ENCODE assay signal across 16 cellular contexts in the genomic region with DNA sequence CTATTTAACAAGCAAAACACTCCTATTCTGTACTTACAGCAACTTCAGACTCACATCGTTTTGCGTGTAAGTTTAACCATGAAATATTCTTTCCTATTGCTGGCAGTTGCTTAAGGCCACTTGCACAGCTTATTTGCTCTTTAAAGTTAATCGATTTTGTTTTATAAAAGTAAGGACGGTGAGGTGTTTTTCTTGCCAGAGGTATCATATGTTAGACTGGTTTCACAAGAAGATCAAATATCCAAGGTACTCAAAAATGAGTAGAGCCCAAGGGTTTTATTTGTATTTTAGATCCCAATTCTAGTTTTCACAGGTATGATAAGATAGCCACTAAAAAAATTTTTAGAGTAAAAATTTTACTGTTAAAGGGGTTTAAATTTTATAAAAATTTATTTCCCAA. TPM values are rescaled to one million over a fixed set of nuclear protein-coding genes. Genes with fewer than 3 reads are reported as not detected.
A peak's percentile ranks its signal among the peaks of the same experiment; 100 is the strongest.
DNase-seq lines count a peak whose midpoint lies in the region; ATAC-seq and TF ChIP-seq lines count a peak whose summit lies in the region.
"Had no signal": no experiment of that assay in that cellular context is flagged by ENCODE, and none has a peak within 500 bp of the region (broad histone marks: within the 10 kb centered on the region; RNA-seq: fewer than 3 reads in every experiment).

No MANE protein-coding gene starts in this region.

- ATAC-seq in CD4-positive, alpha-beta T cell (ENCODE audit: poor library complexity) = no peak
- no peak for ATAC-seq in GM18498 (IDR thresholded peaks at IDR 0.05; ENCODE audit: unreplicated experiment)

- no peak for TF ChIP-seq POLR2A in ovary (IDR thresholded peaks at IDR 0.05)

- intact Hi-C loops in CD4-positive, alpha-beta T cell (cut with DNase I, micrococcal nuclease) = no loop called here
- intact Hi-C loops in ovary (cut with DNase I) = no loop called here

- no peaks in the 10 kb centered on the region for H3K27me3 ChIP-seq in CD4-positive, alpha-beta T cell (ENCODE audit: control insufficient read depth, insufficient read depth, low read length)
- H3K27me3 ChIP-seq in ovary (no peaks in the 10 kb centered on the region), SK-N-SH (ENCODE audit: insufficient read depth) (no peaks in the 10 kb centered on the region)
- H3K27me3 ChIP-seq: SJSA1 had no signal

- TF ChIP-seq EP300 in ovary (IDR thresholded peaks at IDR 0.05) = no peak
- no peak for TF ChIP-seq EP300 in SK-N-SH (IDR thresholded peaks at IDR 0.05; ENCODE audit: borderline replicate concordance in 1 of 2, low read depth in 1 of 2, low read length in 1 of 2)

- H3K4me3 Mint-ChIP-seq in CD4-positive, alpha-beta T cell = no peak overlapping the region
- H3K4me3 Mint-ChIP-seq in mesothelial cell of epicardium = no peak overlapping the region
- H3K4me3 Mint-ChIP-seq: B cell; CD4-positive, alpha-beta memory T cell had no signal

- H3K27ac ChIP-seq in CD4-positive, alpha-beta T cell (ENCODE audit: low read depth, low read length) = no peak overlapping the region
- H3K27ac ChIP-seq in HEK293 (ENCODE audit: extremely low read depth, low read depth, low read length) (no peak overlapping the region), VCaP (peak overlapping the region; percentile 60), ovary (no peak overlapping the region), SK-N-SH (ENCODE audit: low read depth in 2 of 2, low read length in 1 of 2) (no peak overlapping the region)
- H3K27ac ChIP-seq: SJSA1 had no signal

- H3K4me1 ChIP-seq in HEK293 (ENCODE audit: control insufficient read depth, insufficient read depth, low read length) (peaks cover 4% of the 10 kb centered on the region), ovary (ENCODE audit: insufficient read depth) (peaks cover 3% of the 10 kb centered on the region), SK-N-SH (ENCODE audit: control insufficient read depth in 1 of 2, insufficient read depth in 2 of 2, low read depth in 1 of 2, low read length in 1 of 2) (no peaks in the 10 kb centered on the region; a peak in 1 of 4 replicates)
- H3K4me1 ChIP-seq: SJSA1 had no signal

- peaks cover 36% of the 10 kb centered on the region for H3K4me1 Mint-ChIP-seq in CD4-positive, alpha-beta T cell (ENCODE audit: low read depth)
- peaks cover 9% of the 10 kb centered on the region for H3K4me1 Mint-ChIP-seq in mesothelial cell of epicardium

- peaks cover 54% of the 10 kb centered on the region for H4K20me1 ChIP-seq in SK-N-SH (ENCODE audit: insufficient read depth)

- H3K27ac Mint-ChIP-seq in CD4-positive, alpha-beta T cell = peak overlapping the region; percentile 28
- peak overlapping the region; percentile 54 for H3K27ac Mint-ChIP-seq in mesothelial cell of epicardium
- H3K27ac Mint-ChIP-seq: B cell had no signal

- TF ChIP-seq CTCF in CD4-positive, alpha-beta T cell (IDR thresholded peaks at IDR 0.05) = no peak
- TF ChIP-seq CTCF in HEK293 (tag by site-specific recombination; IDR thresholded peaks at IDR 0.05) (no peak), VCaP (conservative IDR thresholded peaks at IDR 0.05) (no peak), mesothelial cell of epicardium (IDR thresholded peaks at IDR 0.05; ENCODE audit: unreplicated experiment) (no peak), ovary (IDR thresholded peaks at IDR 0.05) (no peak), SK-N-SH (IDR thresholded peaks at IDR 0.05) (no peak)

- POLR2A ChIA-PET in CD4-positive, alpha-beta T cell (lab: Charles Lee) = no interaction called here
- POLR2A ChIA-PET in HEK293 (lab: Yijun Ruan, JAX) = no interaction called here
- POLR2A ChIA-PET in SK-N-SH (lab: Yijun Ruan, JAX) = no interaction called here

- no peak overlapping the region for H3K4me3 ChIP-seq in HEK293 (ENCODE audit: low read depth, low read length)
- H3K4me3 ChIP-seq in ovary = no peak overlapping the region
- no peak overlapping the region for H3K4me3 ChIP-seq in SK-N-SH (ENCODE audit: low read depth in 2 of 2, low read length in 1 of 2)
- H3K4me3 ChIP-seq: SJSA1 had no signal

- no peak overlapping the region for H3K4me2 ChIP-seq in SK-N-SH

- TF ChIP-seq RAD21 in SK-N-SH (IDR thresholded peaks at IDR 0.05; ENCODE audit: low read length) = no peak

- no peaks in the 10 kb centered on the region for H3K9me3 ChIP-seq in CD4-positive, alpha-beta T cell (ENCODE audit: control insufficient read depth, low read length)
- H3K9me3 ChIP-seq in HEK293 (ENCODE audit: control insufficient read depth, insufficient read depth, low read depth, low read length) (no peaks in the 10 kb centered on the region), ovary (no peaks in the 10 kb centered on the region), SK-N-SH (no peaks in the 10 kb centered on the region)
- H3K9me3 ChIP-seq: SJSA1 had no signal

- no peaks in the 10 kb centered on the region for H3K9me2 ChIP-seq in SK-N-SH

- CTCF ChIA-PET in CD4-positive, alpha-beta T cell (lab: Charles Lee) = no interaction called here
- CTCF ChIA-PET in HEK293 (lab: Yijun Ruan, JAX) = interaction anchor here (0.6 to 1.4 kb wide), 7 partner anchors 12 to 1034 kb away, joined by 3 to 4 read pairs (median 4); no protein-coding TSS in a partner anchor
- CTCF ChIA-PET in SK-N-SH (lab: Yijun Ruan, JAX) = interaction anchor here (1.2 kb wide), 1 partner anchor 10 kb away, joined by 3 read pairs; no protein-coding TSS in a partner anchor

- H2AFZ ChIP-seq in SK-N-SH (ENCODE audit: low read depth) = no peak overlapping the region

- DNase-seq in CD4-positive, alpha-beta T cell = no peak
- DNase-seq in mesothelial cell of epicardium (ENCODE audit: low spot score in 2 of 2, unreplicated experiment in 2 of 2) (no peak), ovary (no peak), SK-N-SH (no peak)
- DNase-seq: CD4-positive, alpha-beta memory T cell; GF-D8; Karpas-422; NCI-H1417 treated with DMSO at 0.1 percent for 48 hours; NCI-H2081; NCI-H524 treated with DMSO at 0.1 percent for 48 hours; OCI-M1 had no signal

- peaks cover 97% of the 10 kb centered on the region for H3K79me2 ChIP-seq in SK-N-SH (ENCODE audit: insufficient read depth)

- H3K36me3 ChIP-seq in HEK293 (ENCODE audit: control insufficient read depth in 2 of 2, insufficient read depth in 1 of 2, low read length in 2 of 2) (peaks cover 0 to 8% of the 10 kb centered on the region in 2 experiments; a peak in 2 of 3 replicates), ovary (no peaks in the 10 kb centered on the region), SK-N-SH (replicated peaks in 1 of 2; ENCODE audit: control insufficient read depth in 1 of 2, insufficient read depth in 2 of 2, low read length in 1 of 2) (peaks cover 0 to 32% of the 10 kb centered on the region in 2 experiments)

- H3K36me3 Mint-ChIP-seq in CD4-positive, alpha-beta T cell (ENCODE audit: low read depth) = peaks cover 37% of the 10 kb centered on the region
- H3K36me3 Mint-ChIP-seq in mesothelial cell of epicardium = peaks cover 19% of the 10 kb centered on the region

- H3K9me3 Mint-ChIP-seq in CD4-positive, alpha-beta T cell = no peaks in the 10 kb centered on the region
- H3K9me3 Mint-ChIP-seq in mesothelial cell of epicardium = peaks cover 17% of the 10 kb centered on the region
- H3K9me3 Mint-ChIP-seq: CD4-positive, alpha-beta memory T cell had no signal

- WGBS in ovary, 3 donors = 93 to 94% (median 93%) methylated on average over 4 of the region's 4 CpGs
- WGBS in SK-N-SH (ENCODE audit: low lambda C conversion rate) = 95% methylated on average over 4 of the region's 4 CpGs

- H3K9ac ChIP-seq in SK-N-SH = no peak overlapping the region

- H3K27me3 Mint-ChIP-seq in CD4-positive, alpha-beta T cell = no peaks in the 10 kb centered on the region
- no peaks in the 10 kb centered on the region for H3K27me3 Mint-ChIP-seq in mesothelial cell of epicardium (ENCODE audit: low read depth)
- H3K27me3 Mint-ChIP-seq: B cell; CD4-positive, alpha-beta memory T cell had no signal

- H3F3A ChIP-seq in SK-N-SH (replicated peaks; ENCODE audit: insufficient read depth) = no peaks in the 10 kb centered on the region

TF ChIP-seq in HEK293, 187 proteins besides CTCF, POLR2A, EP300 and RAD21:
- TF ChIP-seq PRDM6 (tag by site-specific recombination; IDR thresholded peaks at IDR 0.05) (peak; percentile 79), ZNF664 (tag by site-specific recombination; IDR thresholded peaks at IDR 0.05) (no peak)
TF ChIP-seq in HEK293: peak in this region for 1.

TF ChIP-seq in SK-N-SH, 30 proteins besides CTCF, POLR2A, EP300 and RAD21 (continues in another document):
- TF ChIP-seq, protein P1, sequence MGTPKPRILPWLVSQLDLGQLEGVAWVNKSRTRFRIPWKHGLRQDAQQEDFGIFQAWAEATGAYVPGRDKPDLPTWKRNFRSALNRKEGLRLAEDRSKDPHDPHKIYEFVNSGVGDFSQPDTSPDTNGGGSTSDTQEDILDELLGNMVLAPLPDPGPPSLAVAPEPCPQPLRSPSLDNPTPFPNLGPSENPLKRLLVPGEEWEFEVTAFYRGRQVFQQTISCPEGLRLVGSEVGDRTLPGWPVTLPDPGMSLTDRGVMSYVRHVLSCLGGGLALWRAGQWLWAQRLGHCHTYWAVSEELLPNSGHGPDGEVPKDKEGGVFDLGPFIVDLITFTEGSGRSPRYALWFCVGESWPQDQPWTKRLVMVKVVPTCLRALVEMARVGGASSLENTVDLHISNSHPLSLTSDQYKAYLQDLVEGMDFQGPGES (IDR thresholded peaks at IDR 0.05; ENCODE audit: low read depth, low read length) = no peak
- TF ChIP-seq PBX3 (IDR thresholded peaks at IDR 0.05) (no peak), SMC3 (IDR thresholded peaks at IDR 0.05; ENCODE audit: low read depth, low read length) (no peak), SIN3A (IDR thresholded peaks at IDR 0.05; ENCODE audit: borderline replicate concordance, low read depth, low read length) (no peak)

RNA-seq across cellular contexts. Expression of gene CLINT1, which starts 16.2 kb away (rescaled TPM):
- 10 to 100 TPM; 89.9 to 91.3 TPM for total RNA-seq in CD4-positive, alpha-beta T cell
- total RNA-seq in mesothelial cell of epicardium = 74.8 to 85.2 TPM (median 77.7 TPM) in 3 replicates
- total RNA-seq in ovary = 10 to 100 TPM; 40.5 to 67.8 (median 50.3) TPM
- 10 to 100 TPM; 27.4 to 52.6 TPM for polyA plus RNA-seq in ovary
- polyA plus RNA-seq in SK-N-SH (2012; rRNA removed) = 65.4 and 105 TPM in 2 replicates
- 46.0 and 56.1 TPM in 2 replicates for polyA plus RNA-seq in SK-N-SH (2012; cell fraction: cytosol; rRNA removed)
- 136 and 198 TPM in 2 replicates for polyA plus RNA-seq in SK-N-SH (2012; cell fraction: nucleus; rRNA removed)
